16 cellular contexts compared by ENCODE assay signal in genomic region chr1:180560868-180561600, GRCh38.
A peak's percentile ranks its signal among the peaks of the same experiment; 100 is the strongest.
DNase-seq lines count a peak whose midpoint lies in the region; ATAC-seq lines count a peak whose summit lies in the region.
"Had no signal": no experiment of that assay in that cellular context is flagged by ENCODE, and none has a peak within 500 bp of the region (broad histone marks: within the 10 kb centered on the region; RNA-seq: fewer than 3 reads in every experiment).

No MANE protein-coding gene starts in this region.

- H3K27me3 Mint-ChIP-seq in stimulated activated naive CD8-positive, alpha-beta T cell treated with anti-CD3 and anti-CD28 coated beads, Interleukin-15, amount 100 ng/mL, for 72 hours, result peaks cover 27% of the 10 kb centered on the region

- H3K4me3 Mint-ChIP-seq in stimulated activated naive CD8-positive, alpha-beta T cell treated with anti-CD3 and anti-CD28 coated beads, Interleukin-15, amount 100 ng/mL, for 72 hours, result no peak overlapping the region
- H3K4me3 Mint-ChIP-seq: activated naive CD8-positive, alpha-beta T cell treated with anti-CD3 and anti-CD28 coated beads for 36 hours; CD8-positive, alpha-beta memory T cell had no signal

- no peaks in the 10 kb centered on the region for H3K4me1 Mint-ChIP-seq in stimulated activated naive CD8-positive, alpha-beta T cell treated with anti-CD3 and anti-CD28 coated beads, Interleukin-15, amount 100 ng/mL, for 72 hours
- H3K4me1 Mint-ChIP-seq: activated naive CD8-positive, alpha-beta T cell treated with anti-CD3 and anti-CD28 coated beads for 36 hours; CD8-positive, alpha-beta memory T cell had no signal

- H3K27ac Mint-ChIP-seq in stimulated activated naive CD8-positive, alpha-beta T cell treated with anti-CD3 and anti-CD28 coated beads, Interleukin-15, amount 100 ng/mL, for 72 hours, result no peak overlapping the region
- H3K27ac Mint-ChIP-seq: activated naive CD8-positive, alpha-beta T cell treated with anti-CD3 and anti-CD28 coated beads for 36 hours; CD8-positive, alpha-beta memory T cell had no signal

- DNase-seq in EL, result peak; percentile 59
- DNase-seq in NCI-H1694 treated with DMSO at 0.1 percent for 48 hours (lab: John Stamatoyannopoulos, UW), result peak; percentile 39
- DNase-seq in fibroblast of peridontal ligament (ENCODE audit: extremely low read depth), result peak; percentile 57
- DNase-seq in non-pigmented ciliary epithelial cell (ENCODE audit: low read depth), result peak; percentile 44
- no peak for DNase-seq in NCI-H1092 (lab: John Stamatoyannopoulos, UW)
- no peak for DNase-seq in stimulated activated naive CD8-positive, alpha-beta T cell treated with anti-CD3 and anti-CD28 coated beads, Interleukin-15, amount 100 ng/mL, for 72 hours
- no peak for DNase-seq in SIG-M5 treated with dmso at 0.1 percent for 504 hours (lab: John Stamatoyannopoulos, UW; ENCODE audit: unreplicated experiment)
- DNase-seq: activated naive CD8-positive, alpha-beta T cell treated with anti-CD3 and anti-CD28 coated beads for 36 hours; activated T-cell treated with anti-CD3 and anti-CD28 coated beads, Interleukin-2, amount 50 U/mL, for 1 hour; CD8-positive, alpha-beta memory T cell; cortex of kidney; hypothalamus; NCI-H2107; stimulated activated naive CD8-positive, alpha-beta T cell treated with anti-CD3 and anti-CD28 coated beads, Interleukin-15, Interleukin-2, amounts not matched to agents 100 U/mL and 50 U/mL, for 24 hours; T-helper 2 cell had no signal

- no peaks in the 10 kb centered on the region for H3K9me3 Mint-ChIP-seq in stimulated activated naive CD8-positive, alpha-beta T cell treated with anti-CD3 and anti-CD28 coated beads, Interleukin-15, amount 100 ng/mL, for 72 hours
- H3K9me3 Mint-ChIP-seq: CD8-positive, alpha-beta memory T cell had no signal

- ATAC-seq in stimulated activated naive CD8-positive, alpha-beta T cell treated with anti-CD3 and anti-CD28 coated beads, Interleukin-15, amount 100 ng/mL, for 72 hours, result no peak
- no peak for ATAC-seq in GM18517 (IDR thresholded peaks at IDR 0.05; ENCODE audit: unreplicated experiment)
- ATAC-seq: stimulated activated naive CD8-positive, alpha-beta T cell treated with anti-CD3 and anti-CD28 coated beads, Interleukin-15, Interleukin-2, amounts not matched to agents 100 U/mL and 50 U/mL, for 24 hours had no signal

Comparison
In these comparisons a context has a peak if more than half of its experiments do, and no peak if none do; other contexts are left out.
1. DNase-seq: peak in EL (single experiment), NCI-H1694 treated with DMSO at 0.1 percent for 48 hours (single experiment), fibroblast of peridontal ligament (single experiment) and non-pigmented ciliary epithelial cell (single experiment); none in NCI-H1092 (single experiment), stimulated activated naive CD8-positive, alpha-beta T cell treated with anti-CD3 and anti-CD28 coated beads, Interleukin-15, amount 100 ng/mL, for 72 hours (0 of 2) and SIG-M5 treated with dmso at 0.1 percent for 504 hours (single experiment).